In the genomic region with DNA sequence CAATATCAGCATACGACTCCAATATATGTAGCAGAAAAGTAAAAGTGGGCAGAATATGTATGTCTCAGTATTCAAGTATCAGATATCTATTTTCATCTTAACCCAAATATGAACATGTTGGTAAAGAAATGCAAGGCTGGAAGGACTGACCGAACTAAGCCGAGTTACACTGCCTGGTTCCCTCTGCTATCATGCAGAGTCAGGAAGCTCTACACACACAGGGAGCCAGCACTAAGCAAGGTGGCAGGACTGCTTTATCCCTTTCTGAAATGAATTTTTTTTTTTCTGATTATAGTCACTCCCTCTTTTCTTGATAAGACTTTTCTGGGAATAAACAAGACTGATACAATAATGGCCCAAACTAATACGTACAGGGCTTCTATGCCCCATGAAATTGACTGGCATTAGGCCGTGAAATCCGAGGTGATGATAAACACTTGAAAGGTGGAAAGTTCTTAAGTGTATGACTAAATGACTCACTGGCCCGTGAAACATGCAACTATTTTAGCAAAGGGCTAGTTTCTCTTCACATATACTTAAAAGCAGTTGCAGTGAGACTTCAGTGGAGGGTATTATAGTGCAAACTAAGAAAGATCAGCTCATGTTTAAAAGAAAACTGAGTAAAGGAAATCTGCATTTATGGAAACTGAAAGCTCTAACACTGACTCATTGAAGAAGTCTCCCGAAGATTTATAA, we compare ENCODE assay signal across 8 cellular contexts. TPM values are rescaled to one million over a fixed set of nuclear protein-coding genes. Genes with fewer than 3 reads are reported as not detected.
DNase-seq lines count a peak whose midpoint lies in the region; ATAC-seq and TF ChIP-seq lines count a peak whose summit lies in the region.

No MANE protein-coding gene starts in this region.

- peak overlapping the region; percentile 77 to 84 for H3K27ac Mint-ChIP-seq in natural killer cell treated with Interleukin-12 subunit alpha and Interleukin-12 subunit beta and Interleukin-15 and Interleukin-18, amount 100 ng/mL, for 72 hours
- H3K27ac Mint-ChIP-seq in natural killer cell = no peak overlapping the region
- H3K27ac Mint-ChIP-seq in activated CD8-positive, alpha-beta T cell treated with anti-CD3 and anti-CD28 coated beads, Interleukin-2, amount 10 ng/mL, durations not matched to agents 7 days and 5 days = peak overlapping the region; percentile 84
- H3K27ac Mint-ChIP-seq in stimulated activated effector memory CD8-positive, alpha-beta T cell treated with anti-CD3 and anti-CD28 coated beads, Interleukin-12 subunit alpha, Interleukin-12 subunit beta, amount 100 ng/mL, for 72 hours = peak overlapping the region; percentile 71

- peaks cover 33% of the 10 kb centered on the region for H3K36me3 Mint-ChIP-seq in natural killer cell treated with Interleukin-12 subunit alpha and Interleukin-12 subunit beta and Interleukin-15 and Interleukin-18, amount 100 ng/mL, for 72 hours
- H3K36me3 Mint-ChIP-seq in natural killer cell = no peaks in the 10 kb centered on the region
- H3K36me3 Mint-ChIP-seq in activated CD8-positive, alpha-beta T cell treated with anti-CD3 and anti-CD28 coated beads, Interleukin-2, amount 10 ng/mL, durations not matched to agents 7 days and 5 days (ENCODE audit: low read depth) = peaks cover 91% of the 10 kb centered on the region
- H3K36me3 Mint-ChIP-seq in stimulated activated effector memory CD8-positive, alpha-beta T cell treated with anti-CD3 and anti-CD28 coated beads, Interleukin-12 subunit alpha, Interleukin-12 subunit beta, amount 100 ng/mL, for 72 hours = peaks cover 55% of the 10 kb centered on the region

- peaks cover 28 to 53% of the 10 kb centered on the region in 2 donors for H3K4me1 Mint-ChIP-seq in natural killer cell treated with Interleukin-12 subunit alpha and Interleukin-12 subunit beta and Interleukin-15 and Interleukin-18, amount 100 ng/mL, for 72 hours (ENCODE audit: low read depth in 2 of 2)
- peaks cover 0 to 5% of the 10 kb centered on the region in 2 donors for H3K4me1 Mint-ChIP-seq in natural killer cell
- H3K4me1 Mint-ChIP-seq in activated CD8-positive, alpha-beta T cell treated with anti-CD3 and anti-CD28 coated beads, Interleukin-2, amount 10 ng/mL, durations not matched to agents 7 days and 5 days (ENCODE audit: low read depth) = peaks cover 87% of the 10 kb centered on the region
- H3K4me1 Mint-ChIP-seq in stimulated activated effector memory CD8-positive, alpha-beta T cell treated with anti-CD3 and anti-CD28 coated beads, Interleukin-12 subunit alpha, Interleukin-12 subunit beta, amount 100 ng/mL, for 72 hours = peaks cover 81% of the 10 kb centered on the region

- peak; percentile 75 to 86 for ATAC-seq in natural killer cell treated with Interleukin-12 subunit alpha and Interleukin-12 subunit beta and Interleukin-15 and Interleukin-18, amount 100 ng/mL, for 72 hours
- ATAC-seq in natural killer cell (no peak), HG03039 (IDR thresholded peaks at IDR 0.05; ENCODE audit: unreplicated experiment) (peak; percentile 79)
- peak; percentile 62 for ATAC-seq in activated CD8-positive, alpha-beta T cell treated with anti-CD3 and anti-CD28 coated beads, Interleukin-2, amount 10 ng/mL, durations not matched to agents 7 days and 5 days
- peak; percentile 92 for ATAC-seq in stimulated activated effector memory CD8-positive, alpha-beta T cell treated with anti-CD3 and anti-CD28 coated beads, Interleukin-12 subunit alpha, Interleukin-12 subunit beta, amount 100 ng/mL, for 72 hours

- no peaks in the 10 kb centered on the region for H3K27me3 Mint-ChIP-seq in natural killer cell treated with Interleukin-12 subunit alpha and Interleukin-12 subunit beta and Interleukin-15 and Interleukin-18, amount 100 ng/mL, for 72 hours
- no peaks in the 10 kb centered on the region for H3K27me3 Mint-ChIP-seq in natural killer cell (ENCODE audit: low read depth in 2 of 2)
- no peaks in the 10 kb centered on the region for H3K27me3 Mint-ChIP-seq in activated CD8-positive, alpha-beta T cell treated with anti-CD3 and anti-CD28 coated beads, Interleukin-2, amount 10 ng/mL, durations not matched to agents 7 days and 5 days (ENCODE audit: low read depth)

- no peak for TF ChIP-seq CTCF in natural killer cell (IDR thresholded peaks at IDR 0.05)

- no peak for DNase-seq in natural killer cell treated with Interleukin-12 subunit alpha and Interleukin-12 subunit beta and Interleukin-15 and Interleukin-18, amount 100 ng/mL, for 72 hours (ENCODE audit: low spot score)
- DNase-seq in natural killer cell = no peak
- DNase-seq in activated CD8-positive, alpha-beta T cell treated with anti-CD3 and anti-CD28 coated beads, Interleukin-2, amount 10 ng/mL, durations not matched to agents 7 days and 5 days = no peak
- DNase-seq in stimulated activated effector memory CD8-positive, alpha-beta T cell treated with anti-CD3 and anti-CD28 coated beads, Interleukin-12 subunit alpha, Interleukin-12 subunit beta, amount 100 ng/mL, for 72 hours (ENCODE audit: low spot score in 2 of 2) = no peak
- DNase-seq in central memory CD4-positive, alpha-beta T cell = no peak
- no peak for DNase-seq in cortex of kidney (lab: John Stamatoyannopoulos, UW)
- DNase-seq in superior temporal gyrus (ENCODE audit: extremely low spot score) = no peak

- H3K4me3 Mint-ChIP-seq in natural killer cell treated with Interleukin-12 subunit alpha and Interleukin-12 subunit beta and Interleukin-15 and Interleukin-18, amount 100 ng/mL, for 72 hours = peak overlapping the region; percentile 36
- no peak overlapping the region for H3K4me3 Mint-ChIP-seq in natural killer cell
- H3K4me3 Mint-ChIP-seq in activated CD8-positive, alpha-beta T cell treated with anti-CD3 and anti-CD28 coated beads, Interleukin-2, amount 10 ng/mL, durations not matched to agents 7 days and 5 days = peak overlapping the region; percentile 66
- peak overlapping the region; percentile 44 for H3K4me3 Mint-ChIP-seq in stimulated activated effector memory CD8-positive, alpha-beta T cell treated with anti-CD3 and anti-CD28 coated beads, Interleukin-12 subunit alpha, Interleukin-12 subunit beta, amount 100 ng/mL, for 72 hours

- CTCF ChIA-PET in activated CD8-positive, alpha-beta T cell treated with anti-CD3 and anti-CD28 coated beads, Interleukin-2, amount 10 ng/mL, durations not matched to agents 7 days and 5 days (lab: Charles Lee) = interaction anchor here (1.0 to 6.7 kb wide), 8 partner anchors 9 to 113 kb away, joined by 3 to 50 read pairs (median 6); partner anchors contain the start of gene DPP4

- intact Hi-C loops in natural killer cell (cut with micrococcal nuclease) = no loop called here

- no peaks in the 10 kb centered on the region for H3K9me3 Mint-ChIP-seq in natural killer cell treated with Interleukin-12 subunit alpha and Interleukin-12 subunit beta and Interleukin-15 and Interleukin-18, amount 100 ng/mL, for 72 hours
- H3K9me3 Mint-ChIP-seq in natural killer cell = peaks cover 0 to 2% of the 10 kb centered on the region in 2 donors
- H3K9me3 Mint-ChIP-seq in activated CD8-positive, alpha-beta T cell treated with anti-CD3 and anti-CD28 coated beads, Interleukin-2, amount 10 ng/mL, durations not matched to agents 7 days and 5 days (ENCODE audit: insufficient read depth) = peaks cover 8% of the 10 kb centered on the region
- H3K9me3 Mint-ChIP-seq in stimulated activated effector memory CD8-positive, alpha-beta T cell treated with anti-CD3 and anti-CD28 coated beads, Interleukin-12 subunit alpha, Interleukin-12 subunit beta, amount 100 ng/mL, for 72 hours = no peaks in the 10 kb centered on the region

- POLR2A ChIA-PET in activated CD8-positive, alpha-beta T cell treated with anti-CD3 and anti-CD28 coated beads, Interleukin-2, amount 10 ng/mL, durations not matched to agents 7 days and 5 days (lab: Charles Lee) = interaction anchor here (0.5 to 8.3 kb wide), 4 partner anchors 14 to 109 kb away, joined by 6 to 62 read pairs (median 7); partner anchors contain the start of gene DPP4

RNA-seq across cellular contexts. Expression of gene DPP4, which starts 14.9 kb away (rescaled TPM):
- 100 to 1,000 TPM in 1 of 2 donors, 10 to 100 TPM in 1; 89.4 to 102 TPM for total RNA-seq in natural killer cell treated with Interleukin-12 subunit alpha and Interleukin-12 subunit beta and Interleukin-15 and Interleukin-18, amount 100 ng/mL, for 72 hours
- 1 to 10 TPM; 1.8 to 2.3 (median 1.8) TPM for total RNA-seq in natural killer cell
- 100 to 1,000 TPM; 158 TPM for total RNA-seq in activated CD8-positive, alpha-beta T cell treated with anti-CD3 and anti-CD28 coated beads, Interleukin-2, amount 10 ng/mL, durations not matched to agents 7 days and 5 days

Comparison
In these comparisons a context has a peak if more than half of its experiments do, and no peak if none do; other contexts are left out.
1. ATAC-seq: peak in natural killer cell treated with Interleukin-12 subunit alpha and Interleukin-12 subunit beta and Interleukin-15 and Interleukin-18, amount 100 ng/mL, for 72 hours (2 of 2), HG03039 (single experiment), activated CD8-positive, alpha-beta T cell treated with anti-CD3 and anti-CD28 coated beads, Interleukin-2, amount 10 ng/mL, durations not matched to agents 7 days and 5 days (single experiment) and stimulated activated effector memory CD8-positive, alpha-beta T cell treated with anti-CD3 and anti-CD28 coated beads, Interleukin-12 subunit alpha, Interleukin-12 subunit beta, amount 100 ng/mL, for 72 hours (single experiment); none in natural killer cell (0 of 3).
2. H3K27ac Mint-ChIP-seq: peak in natural killer cell treated with Interleukin-12 subunit alpha and Interleukin-12 subunit beta and Interleukin-15 and Interleukin-18, amount 100 ng/mL, for 72 hours (2 of 2), activated CD8-positive, alpha-beta T cell treated with anti-CD3 and anti-CD28 coated beads, Interleukin-2, amount 10 ng/mL, durations not matched to agents 7 days and 5 days (single experiment) and stimulated activated effector memory CD8-positive, alpha-beta T cell treated with anti-CD3 and anti-CD28 coated beads, Interleukin-12 subunit alpha, Interleukin-12 subunit beta, amount 100 ng/mL, for 72 hours (single experiment); none in natural killer cell (0 of 2).
3. RNA of gene DPP4, which starts 14.9 kb away (total RNA-seq): 158 TPM in activated CD8-positive, alpha-beta T cell treated with anti-CD3 and anti-CD28 coated beads, Interleukin-2, amount 10 ng/mL, durations not matched to agents 7 days and 5 days and 89.4 to 102 TPM in natural killer cell treated with Interleukin-12 subunit alpha and Interleukin-12 subunit beta and Interleukin-15 and Interleukin-18, amount 100 ng/mL, for 72 hours; 1.8 to 2.3 TPM in natural killer cell; every median in the first group is over 10 times any median in the second.